1 cellular context compared by ENCODE assay signal in genomic region chr20:63014287-63014686, GRCh38.
TF ChIP-seq lines count a peak whose summit lies in the region.

No MANE protein-coding gene starts in this region.

TF ChIP-seq in H1, 55 proteins besides CTCF, POLR2A, EP300 and RAD21:
- TF ChIP-seq CHD2 (IDR thresholded peaks at IDR 0.05; ENCODE audit: low read length): no peak
- no peak for TF ChIP-seq SP4 (IDR thresholded peaks at IDR 0.05; ENCODE audit: low read length)
- no peak for TF ChIP-seq KDM4A (IDR thresholded peaks at IDR 0.05; ENCODE audit: low read depth, low read length, severe bottlenecking)
- TF ChIP-seq EZH2 (IDR thresholded peaks at IDR 0.05; ENCODE audit: low read depth, low read length, severe bottlenecking): no peak
- TF ChIP-seq SP2 (IDR thresholded peaks at IDR 0.05; ENCODE audit: low read length): no peak
- TF ChIP-seq ATF3 (IDR thresholded peaks at IDR 0.05; ENCODE audit: insufficient read depth, low read depth, low read length): no peak
- TF ChIP-seq RFX5 (IDR thresholded peaks at IDR 0.05; ENCODE audit: borderline replicate concordance, low read depth, low read length): no peak
- TF ChIP-seq E2F6 (IDR thresholded peaks at IDR 0.05): no peak
- TF ChIP-seq USF2 (IDR thresholded peaks at IDR 0.05; ENCODE audit: low read length): no peak
- no peak for TF ChIP-seq ATF2 (IDR thresholded peaks at IDR 0.05; ENCODE audit: low read length)
- no peak for TF ChIP-seq CEBPB (IDR thresholded peaks at IDR 0.05; ENCODE audit: low read depth, low read length)
- no peak for TF ChIP-seq CBX8 (IDR thresholded peaks at IDR 0.05; ENCODE audit: borderline replicate concordance, low read depth, low read length)
- TF ChIP-seq BACH1 (IDR thresholded peaks at IDR 0.05; ENCODE audit: low read length): no peak
- TF ChIP-seq TBP (IDR thresholded peaks at IDR 0.05; ENCODE audit: low read depth, low read length): no peak
- TF ChIP-seq SAP30 (IDR thresholded peaks at IDR 0.05; ENCODE audit: insufficient read depth, insufficient replicate concordance, low read length): no peak
- TF ChIP-seq SIX5 (IDR thresholded peaks at IDR 0.05; ENCODE audit: low read depth, low read length): no peak
- no peak for TF ChIP-seq NRF1 (IDR thresholded peaks at IDR 0.05; ENCODE audit: low read depth, low read length)
- TF ChIP-seq MAX (IDR thresholded peaks at IDR 0.05): no peak
- TF ChIP-seq FOSL1 (IDR thresholded peaks at IDR 0.05; ENCODE audit: insufficient read depth, low read depth, low read length): no peak
- TF ChIP-seq SIRT6 (IDR thresholded peaks at IDR 0.05; ENCODE audit: low read length): no peak
